In genomic region chr22:48212727-48213126, GRCh38 we compare ENCODE assay signal across 9 cellular contexts.
"Had no signal": no experiment of that assay in that cellular context is flagged by ENCODE, and none has a peak within 500 bp of the region (broad histone marks: within the 10 kb centered on the region; RNA-seq: fewer than 3 reads in every experiment).

No MANE protein-coding gene starts in this region.

- ATAC-seq: activated CD4-positive, alpha-beta T cell treated with anti-CD3 and anti-CD28 coated beads for 36 hours; activated CD4-positive, CD25-positive, alpha-beta regulatory T cell treated with anti-CD3 and anti-CD28 coated beads, Interleukin-2, amount 50 U/mL, for 24 hours; activated CD8-positive, alpha-beta memory T cell treated with anti-CD3 and anti-CD28 coated beads, Interleukin-2, amount 10 ng/mL, durations not matched to agents 7 days and 5 days; activated CD8-positive, alpha-beta T cell treated with anti-CD3 and anti-CD28 coated beads for 36 hours; activated CD8-positive, alpha-beta T cell treated with anti-CD3 and anti-CD28 coated beads, Interleukin-2, amount 10 ng/mL, durations not matched to agents 7 days and 5 days; T-helper 17 cell; WTC11 had no signal

- H3K36me3 ChIP-seq: WERI-Rb-1 had no signal

- H3K27ac ChIP-seq: VCaP, WERI-Rb-1 had no signal
